21 cellular contexts compared by ENCODE assay signal in genomic region chr5:114838937-114839336, GRCh38.
"Had no signal": no experiment of that assay in that cellular context is flagged by ENCODE, and none has a peak within 500 bp of the region (broad histone marks: within the 10 kb centered on the region; RNA-seq: fewer than 3 reads in every experiment).

No MANE protein-coding gene starts in this region.

- H3K27me3 Mint-ChIP-seq: dendritic cell treated with granulocyte-macrophage colony-stimulating factor and Interleukin-4, amounts not matched to agents 40 ng/mL and 50 ng/mL, for 4 days; naive thymus-derived CD4-positive, alpha-beta T cell had no signal

- H3K4me1 Mint-ChIP-seq: naive thymus-derived CD4-positive, alpha-beta T cell; nephron; neural progenitor cell; stimulated activated effector memory CD8-positive, alpha-beta T cell treated with anti-CD3 and anti-CD28 coated beads, Interleukin-12 subunit alpha, Interleukin-12 subunit beta, amount 100 ng/mL, for 72 hours had no signal

- DNase-seq: colonic mucosa; effector memory CD4-positive, alpha-beta T cell; head of caudate nucleus; left cardiac atrium; midbrain; naive thymus-derived CD4-positive, alpha-beta T cell; psoas muscle; right cardiac atrium; sigmoid colon; stimulated activated CD4-positive, alpha-beta T cell treated with anti-CD3 and anti-CD28 coated beads, Interleukin-2, amount 100 ng/mL, for 24 hours; stimulated activated CD4-positive, alpha-beta T cell treated with anti-CD3 and anti-CD28 coated beads, Interleukin-4, amount 100 ng/mL, for 24 hours; stimulated activated naive CD8-positive, alpha-beta T cell treated with anti-CD3 and anti-CD28 coated beads, Interleukin-15, Interleukin-2, amounts not matched to agents 100 U/mL and 50 U/mL, for 24 hours; testis; tibial artery had no signal

- H3K4me1 ChIP-seq: colonic mucosa, left lung, neural progenitor cell, parathyroid adenoma, psoas muscle, sigmoid colon, testis, tibial artery had no signal

- H3K36me3 Mint-ChIP-seq: naive thymus-derived CD4-positive, alpha-beta T cell; neural progenitor cell; stimulated activated effector memory CD8-positive, alpha-beta T cell treated with anti-CD3 and anti-CD28 coated beads, Interleukin-12 subunit alpha, Interleukin-12 subunit beta, amount 100 ng/mL, for 72 hours; type B pancreatic cell had no signal

- H3K4me3 Mint-ChIP-seq: dendritic cell treated with granulocyte-macrophage colony-stimulating factor and Interleukin-4, amounts not matched to agents 40 ng/mL and 50 ng/mL, for 4 days; naive thymus-derived CD4-positive, alpha-beta T cell; nephron; neural progenitor cell; stimulated activated effector memory CD8-positive, alpha-beta T cell treated with anti-CD3 and anti-CD28 coated beads, Interleukin-12 subunit alpha, Interleukin-12 subunit beta, amount 100 ng/mL, for 72 hours; type B pancreatic cell had no signal

- H3K27ac ChIP-seq: colonic mucosa, left lung, neural progenitor cell, parathyroid adenoma, psoas muscle, testis, tibial artery had no signal

- H3K27me3 ChIP-seq: colonic mucosa, left lung, neural progenitor cell, sigmoid colon, testis, tibial artery had no signal

- H3K27ac Mint-ChIP-seq: dendritic cell treated with granulocyte-macrophage colony-stimulating factor and Interleukin-4, amounts not matched to agents 40 ng/mL and 50 ng/mL, for 4 days; naive thymus-derived CD4-positive, alpha-beta T cell; nephron; neural progenitor cell; stimulated activated effector memory CD8-positive, alpha-beta T cell treated with anti-CD3 and anti-CD28 coated beads, Interleukin-12 subunit alpha, Interleukin-12 subunit beta, amount 100 ng/mL, for 72 hours; type B pancreatic cell had no signal

- H3K36me3 ChIP-seq: colonic mucosa, left lung, neural progenitor cell, sigmoid colon, tibial artery had no signal

- H3K4me3 ChIP-seq: colonic mucosa, left lung, neural progenitor cell, psoas muscle, sigmoid colon, testis, tibial artery had no signal

- H3K9me3 ChIP-seq: colonic mucosa, psoas muscle, sigmoid colon, testis, tibial artery had no signal

- ATAC-seq: left cardiac atrium; left lung; naive thymus-derived CD4-positive, alpha-beta T cell; psoas muscle; stimulated activated effector memory CD8-positive, alpha-beta T cell treated with anti-CD3 and anti-CD28 coated beads, Interleukin-12 subunit alpha, Interleukin-12 subunit beta, amount 100 ng/mL, for 72 hours; stimulated activated naive CD8-positive, alpha-beta T cell treated with anti-CD3 and anti-CD28 coated beads, Interleukin-15, Interleukin-2, amounts not matched to agents 100 U/mL and 50 U/mL, for 24 hours had no signal

- H3K9me3 Mint-ChIP-seq: type B pancreatic cell had no signal
